Comparison of ENCODE assay signal across 14 cellular contexts in the genomic region with DNA sequence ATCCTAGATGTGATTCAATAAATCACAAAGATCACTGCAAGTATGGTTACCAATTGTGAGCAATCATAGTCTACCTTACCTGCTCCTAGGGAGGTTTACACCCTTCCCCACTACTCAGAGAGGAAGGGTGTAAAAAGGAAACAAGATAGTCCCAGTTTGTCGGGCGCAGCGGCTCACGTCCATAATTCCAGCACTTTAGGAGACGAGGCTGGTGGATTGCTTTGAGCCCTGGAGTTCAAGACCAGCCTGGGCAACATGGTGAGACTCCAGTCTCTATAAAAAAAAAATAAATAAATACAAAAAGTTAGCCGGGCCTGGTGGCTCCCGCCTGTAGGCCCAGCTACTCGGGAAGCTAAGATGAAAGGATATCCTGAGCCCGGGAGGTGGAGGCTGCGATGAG. TPM values are rescaled to one million over a fixed set of nuclear protein-coding genes. Genes with fewer than 3 reads are reported as not detected.
DNase-seq lines count a peak whose midpoint lies in the region; ATAC-seq lines count a peak whose summit lies in the region.
"Had no signal": no experiment of that assay in that cellular context is flagged by ENCODE, and none has a peak within 500 bp of the region (broad histone marks: within the 10 kb centered on the region; RNA-seq: fewer than 3 reads in every experiment).

No MANE protein-coding gene starts in this region.

- peak overlapping the region; percentile 97 for H3K27ac Mint-ChIP-seq in stimulated activated naive CD8-positive, alpha-beta T cell treated with anti-CD3 and anti-CD28 coated beads, Interleukin-15, Interleukin-2, amounts not matched to agents 100 ng/mL and 50 ng/mL, for 24 hours
- no peak overlapping the region for H3K27ac Mint-ChIP-seq in activated T-helper 1 cell treated with anti-CD3 and anti-CD28 coated beads, Interleukin-12 subunit alpha, Interleukin-12 subunit beta, Interleukin-2, Interleukin-4 antibody, amounts not matched to agents 30 ng/mL and 10 ng/mL and 1 ng/mL, durations not matched to agents 14 hours and 24 hours and 36 hours

- H3K27me3 Mint-ChIP-seq in stimulated activated naive CD8-positive, alpha-beta T cell treated with anti-CD3 and anti-CD28 coated beads, Interleukin-15, Interleukin-2, amounts not matched to agents 100 ng/mL and 50 ng/mL, for 24 hours: no peaks in the 10 kb centered on the region
- no peaks in the 10 kb centered on the region for H3K27me3 Mint-ChIP-seq in activated T-helper 1 cell treated with anti-CD3 and anti-CD28 coated beads, Interleukin-12 subunit alpha, Interleukin-12 subunit beta, Interleukin-2, Interleukin-4 antibody, amounts not matched to agents 30 ng/mL and 10 ng/mL and 1 ng/mL, durations not matched to agents 14 hours and 24 hours and 36 hours (ENCODE audit: insufficient read depth)

- peak overlapping the region; percentile 89 to 96 for H3K4me3 ChIP-seq in muscle layer of duodenum (ENCODE audit: low read depth in 1 of 2, low read length in 2 of 2)

- no peaks in the 10 kb centered on the region for H3K9me3 Mint-ChIP-seq in stimulated activated naive CD8-positive, alpha-beta T cell treated with anti-CD3 and anti-CD28 coated beads, Interleukin-15, Interleukin-2, amounts not matched to agents 100 ng/mL and 50 ng/mL, for 24 hours
- H3K9me3 Mint-ChIP-seq in activated T-helper 1 cell treated with anti-CD3 and anti-CD28 coated beads, Interleukin-12 subunit alpha, Interleukin-12 subunit beta, Interleukin-2, Interleukin-4 antibody, amounts not matched to agents 30 ng/mL and 10 ng/mL and 1 ng/mL, durations not matched to agents 14 hours and 24 hours and 36 hours: no peaks in the 10 kb centered on the region
- H3K9me3 Mint-ChIP-seq: activated T-helper 2 cell treated with anti-CD3 and anti-CD28 coated beads, Interferon-gamma antibody, Interleukin-2, Interleukin-4, amounts not matched to agents 10 μg/mL and 5 μg/mL and 100 μg/mL, durations not matched to agents 14 hours and 24 hours and 36 hours had no signal

- peaks cover 37% of the 10 kb centered on the region for H3K4me1 Mint-ChIP-seq in stimulated activated naive CD8-positive, alpha-beta T cell treated with anti-CD3 and anti-CD28 coated beads, Interleukin-15, Interleukin-2, amounts not matched to agents 100 ng/mL and 50 ng/mL, for 24 hours (ENCODE audit: low read depth)
- peaks cover 38% of the 10 kb centered on the region for H3K4me1 Mint-ChIP-seq in activated T-helper 1 cell treated with anti-CD3 and anti-CD28 coated beads, Interleukin-12 subunit alpha, Interleukin-12 subunit beta, Interleukin-2, Interleukin-4 antibody, amounts not matched to agents 30 ng/mL and 10 ng/mL and 1 ng/mL, durations not matched to agents 14 hours and 24 hours and 36 hours (ENCODE audit: low read depth)

- no peak overlapping the region for H3K27ac ChIP-seq in muscle layer of duodenum (ENCODE audit: low read length)

- intact Hi-C loops in activated T-helper 1 cell treated with anti-CD3 and anti-CD28 coated beads, Interleukin-12 subunit alpha, Interleukin-12 subunit beta, Interleukin-2, Interleukin-4 antibody, amounts not matched to agents 30 ng/mL and 10 ng/mL and 1 ng/mL, durations not matched to agents 14 hours and 24 hours and 36 hours (cut with micrococcal nuclease): loop anchor here (1.0 to 10.0 kb wide), 6 partner anchors 23 to 676 kb away; a partner anchor contains a TSS

- no peak for ATAC-seq in stimulated activated naive CD8-positive, alpha-beta T cell treated with anti-CD3 and anti-CD28 coated beads, Interleukin-15, Interleukin-2, amounts not matched to agents 100 U/mL and 50 U/mL, for 24 hours
- ATAC-seq in GM19395 (IDR thresholded peaks at IDR 0.05; ENCODE audit: unreplicated experiment): no peak
- ATAC-seq in GM21723 (IDR thresholded peaks at IDR 0.05; ENCODE audit: unreplicated experiment): no peak

- no peaks in the 10 kb centered on the region for H3K27me3 ChIP-seq in muscle layer of duodenum (ENCODE audit: low read depth, low read length)
- H3K27me3 ChIP-seq: pancreas, Peyer's patch, tibial nerve had no signal

- H3K36me3 ChIP-seq in muscle layer of duodenum (ENCODE audit: control insufficient read depth in 1 of 2, insufficient read depth in 2 of 2, low read length in 2 of 2): no peaks in the 10 kb centered on the region
- H3K36me3 ChIP-seq: HAP-1, pancreas, Peyer's patch, tibial nerve had no signal

- H3K36me3 Mint-ChIP-seq in stimulated activated naive CD8-positive, alpha-beta T cell treated with anti-CD3 and anti-CD28 coated beads, Interleukin-15, Interleukin-2, amounts not matched to agents 100 ng/mL and 50 ng/mL, for 24 hours (ENCODE audit: low read depth): no peaks in the 10 kb centered on the region
- peaks cover 5% of the 10 kb centered on the region for H3K36me3 Mint-ChIP-seq in activated T-helper 1 cell treated with anti-CD3 and anti-CD28 coated beads, Interleukin-12 subunit alpha, Interleukin-12 subunit beta, Interleukin-2, Interleukin-4 antibody, amounts not matched to agents 30 ng/mL and 10 ng/mL and 1 ng/mL, durations not matched to agents 14 hours and 24 hours and 36 hours (ENCODE audit: low read depth)

- H3K4me1 ChIP-seq in muscle layer of duodenum (ENCODE audit: control insufficient read depth in 1 of 2, insufficient read depth in 2 of 2, low read length in 2 of 2): peaks cover 0 to 25% of the 10 kb centered on the region in 2 donors

- H3K9me3 ChIP-seq in muscle layer of duodenum (ENCODE audit: control insufficient read depth in 1 of 2, low read length in 2 of 2): no peaks in the 10 kb centered on the region
- H3K9me3 ChIP-seq: HAP-1, pancreas, Peyer's patch, tibial nerve had no signal

- H3K4me3 Mint-ChIP-seq in stimulated activated naive CD8-positive, alpha-beta T cell treated with anti-CD3 and anti-CD28 coated beads, Interleukin-15, Interleukin-2, amounts not matched to agents 100 ng/mL and 50 ng/mL, for 24 hours: peak overlapping the region; percentile 99
- H3K4me3 Mint-ChIP-seq in activated T-helper 1 cell treated with anti-CD3 and anti-CD28 coated beads, Interleukin-12 subunit alpha, Interleukin-12 subunit beta, Interleukin-2, Interleukin-4 antibody, amounts not matched to agents 30 ng/mL and 10 ng/mL and 1 ng/mL, durations not matched to agents 14 hours and 24 hours and 36 hours: peak overlapping the region; percentile 93

- no peak for DNase-seq in stimulated activated naive CD8-positive, alpha-beta T cell treated with anti-CD3 and anti-CD28 coated beads, Interleukin-15, Interleukin-2, amounts not matched to agents 100 U/mL and 50 U/mL, for 24 hours
- no peak for DNase-seq in activated T-helper 1 cell treated with anti-CD3 and anti-CD28 coated beads, Interleukin-12 subunit alpha, Interleukin-12 subunit beta, Interleukin-2, Interleukin-4 antibody, amounts not matched to agents 30 ng/mL and 10 ng/mL and 1 ng/mL, durations not matched to agents 14 hours and 24 hours and 36 hours (ENCODE audit: low spot score)
- DNase-seq in NOMO-1 treated with DMSO at 0.1 percent for 48 hours (lab: John Stamatoyannopoulos, UW; ENCODE audit: unreplicated experiment) (no peak), NCI-H524 treated with DMSO at 0.1 percent for 48 hours (lab: John Stamatoyannopoulos, UW) (no peak)
- DNase-seq: KG1, Peyer's patch had no signal

RNA-seq across cellular contexts. Expression of a gene that starts 1.0 kb away (rescaled TPM):
- 35.7 and 37.9 TPM in 2 replicates for total RNA-seq in activated T-helper 1 cell treated with anti-CD3 and anti-CD28 coated beads, Interleukin-12 subunit alpha, Interleukin-12 subunit beta, Interleukin-2, Interleukin-4 antibody, amounts not matched to agents 30 ng/mL and 10 ng/mL and 1 ng/mL, durations not matched to agents 14 hours and 24 hours and 36 hours

RNA-seq across cellular contexts. Expression of a gene that starts 22.2 kb away (rescaled TPM):
- 4.5 and 5.3 TPM in 2 replicates for total RNA-seq in activated T-helper 1 cell treated with anti-CD3 and anti-CD28 coated beads, Interleukin-12 subunit alpha, Interleukin-12 subunit beta, Interleukin-2, Interleukin-4 antibody, amounts not matched to agents 30 ng/mL and 10 ng/mL and 1 ng/mL, durations not matched to agents 14 hours and 24 hours and 36 hours

RNA-seq across cellular contexts. Expression of a gene that starts 22.6 kb away (rescaled TPM):
- 66.4 and 73.8 TPM in 2 replicates for total RNA-seq in activated T-helper 1 cell treated with anti-CD3 and anti-CD28 coated beads, Interleukin-12 subunit alpha, Interleukin-12 subunit beta, Interleukin-2, Interleukin-4 antibody, amounts not matched to agents 30 ng/mL and 10 ng/mL and 1 ng/mL, durations not matched to agents 14 hours and 24 hours and 36 hours
